Comparison of ENCODE assay signal across 18 cellular contexts in genomic region chr10:112754001-112754411, GRCh38.
DNase-seq lines count a peak whose midpoint lies in the region; ATAC-seq, FAIRE-seq and TF ChIP-seq lines count a peak whose summit lies in the region.
"Had no signal": no experiment of that assay in that cellular context is flagged by ENCODE, and none has a peak within 500 bp of the region (broad histone marks: within the 10 kb centered on the region; RNA-seq: fewer than 3 reads in every experiment).

No MANE protein-coding gene starts in this region.

- TF ChIP-seq EP300 in HepG2 (IDR thresholded peaks at IDR 0.05; ENCODE audit: low read depth in 2 of 2, low read length in 2 of 2) (no peak), HepG2 (CRISPR knock-in tag; IDR thresholded peaks at IDR 0.05; ENCODE audit: borderline replicate concordance) (no peak)

- H4K20me1 ChIP-seq in HepG2 (ENCODE audit: insufficient read depth, low read length), result no peaks in the 10 kb centered on the region

- no peak overlapping the region for H3K14ac ChIP-seq in mesenchymal stem cell (ENCODE audit: low read length in 2 of 2)

- H2AFZ ChIP-seq in HepG2 (ENCODE audit: low read length) (no peak overlapping the region), mesenchymal stem cell (ENCODE audit: low read depth, low read length) (no peak overlapping the region)

- no peak overlapping the region for H3K4me2 ChIP-seq in HepG2 (ENCODE audit: low read depth, low read length)
- H3K4me2 ChIP-seq in mesenchymal stem cell (ENCODE audit: low read length, poor library complexity, severe bottlenecking), result no peak overlapping the region

- H3K4ac ChIP-seq in mesenchymal stem cell (ENCODE audit: low read depth in 1 of 2, low read length in 2 of 2), result no peak overlapping the region

- H4K8ac ChIP-seq in mesenchymal stem cell (ENCODE audit: low read length), result no peak overlapping the region

- H3K4me1 ChIP-seq in HepG2 (ENCODE audit: insufficient read depth, low read length), result peaks cover 77% of the 10 kb centered on the region
- H3K4me1 ChIP-seq in right lobe of liver, result peaks cover 0 to 31% (median 14%) of the 10 kb centered on the region in 4 donors
- H3K4me1 ChIP-seq in breast epithelium, result no peaks in the 10 kb centered on the region
- peaks cover 8% of the 10 kb centered on the region for H3K4me1 ChIP-seq in mesenchymal stem cell (ENCODE audit: control insufficient read depth, insufficient read depth, low read depth, low read length)
- H3K4me1 ChIP-seq in Peyer's patch, result peaks cover 0 to 30% (median 0%) of the 10 kb centered on the region in 4 donors
- no peaks in the 10 kb centered on the region for H3K4me1 ChIP-seq in effector memory CD4-positive, alpha-beta T cell (ENCODE audit: control insufficient read depth, insufficient read depth, low read length, poor library complexity, severe bottlenecking)

- H3K27ac Mint-ChIP-seq in type B pancreatic cell, result no peak overlapping the region
- H3K27ac Mint-ChIP-seq: activated CD8-positive, alpha-beta memory T cell treated with anti-CD3 and anti-CD28 coated beads, Interleukin-2, amount 10 ng/mL, durations not matched to agents 7 days and 5 days; activated naive CD4-positive, alpha-beta T cell treated with anti-CD3 and anti-CD28 coated beads, Interleukin-2, amount 10 ng/mL, durations not matched to agents 7 days and 5 days had no signal

- H3K4me1 Mint-ChIP-seq in type B pancreatic cell (ENCODE audit: unreplicated experiment), result peaks cover 50% of the 10 kb centered on the region
- H3K4me1 Mint-ChIP-seq: activated CD8-positive, alpha-beta memory T cell treated with anti-CD3 and anti-CD28 coated beads, Interleukin-2, amount 10 ng/mL, durations not matched to agents 7 days and 5 days; activated naive CD4-positive, alpha-beta T cell treated with anti-CD3 and anti-CD28 coated beads, Interleukin-2, amount 10 ng/mL, durations not matched to agents 7 days and 5 days had no signal

- 91% methylated on average over 10 of the region's 10 CpGs for WGBS in HepG2 (ENCODE audit: low lambda C conversion rate)
- 51% methylated on average over 8 of the region's 10 CpGs for WGBS in right lobe of liver (ENCODE audit: insufficient coverage, low coverage, low lambda C conversion rate, missing lambda C conversion rate)
- 87% methylated on average over 10 of the region's 10 CpGs for WGBS in mesenchymal stem cell

- CTCF ChIA-PET in HepG2 (lab: Yijun Ruan, JAX; ENCODE audit: low intra/inter-chr PET ratio, low total read pairs), result no interaction called here

- H2BK120ac ChIP-seq in mesenchymal stem cell (ENCODE audit: low read depth, low read length), result no peak overlapping the region

- POLR2A ChIA-PET in HepG2 (lab: Yijun Ruan, JAX), result interaction anchor here (2.4 kb wide), 1 partner anchor 15 kb away, joined by 12 read pairs; no protein-coding TSS in a partner anchor

- H3K36me3 ChIP-seq in HepG2 (replicated peaks in 1 of 2; ENCODE audit: control insufficient read depth in 1 of 2, insufficient read depth in 2 of 2, low read length in 2 of 2), result no peaks in the 10 kb centered on the region; a peak in 1 of 5 replicates
- no peaks in the 10 kb centered on the region for H3K36me3 ChIP-seq in right lobe of liver
- H3K36me3 ChIP-seq in breast epithelium, result no peaks in the 10 kb centered on the region
- H3K36me3 ChIP-seq in mesenchymal stem cell (ENCODE audit: control insufficient read depth in 1 of 2, insufficient read depth in 2 of 2, low read depth in 1 of 2, low read length in 2 of 2), result no peaks in the 10 kb centered on the region
- no peaks in the 10 kb centered on the region for H3K36me3 ChIP-seq in Peyer's patch
- H3K36me3 ChIP-seq in effector memory CD4-positive, alpha-beta T cell (ENCODE audit: control insufficient read depth, insufficient read depth, low read length), result no peaks in the 10 kb centered on the region
- H3K36me3 ChIP-seq: cardiac muscle cell had no signal

- H3K9ac ChIP-seq in HepG2 (ENCODE audit: insufficient read depth, low read depth, low read length) (no peak overlapping the region), mesenchymal stem cell (ENCODE audit: low read length) (peak overlapping the region; percentile 19)

- no peak overlapping the region for H3K18ac ChIP-seq in mesenchymal stem cell (ENCODE audit: low read depth in 1 of 2, low read length in 2 of 2)

- H3K4me3 Mint-ChIP-seq in type B pancreatic cell, result no peak overlapping the region
- H3K4me3 Mint-ChIP-seq: activated CD8-positive, alpha-beta memory T cell treated with anti-CD3 and anti-CD28 coated beads, Interleukin-2, amount 10 ng/mL, durations not matched to agents 7 days and 5 days; activated naive CD4-positive, alpha-beta T cell treated with anti-CD3 and anti-CD28 coated beads, Interleukin-2, amount 10 ng/mL, durations not matched to agents 7 days and 5 days had no signal

- BruUV-seq in HepG2 (replicated peaks; lab: Mats Ljungman, UMichigan), result no TSS peak

- peak overlapping the region; percentile 9 for H3K27ac ChIP-seq in HepG2 (ENCODE audit: extremely low read length, insufficient read depth, low read length)
- no peak overlapping the region for H3K27ac ChIP-seq in right lobe of liver
- peak overlapping the region; percentile 61 to 65 for H3K27ac ChIP-seq in breast epithelium
- H3K27ac ChIP-seq in mesenchymal stem cell (ENCODE audit: low read length, poor library complexity, severe bottlenecking), result peak overlapping the region; percentile 36
- no peak overlapping the region for H3K27ac ChIP-seq in Peyer's patch
- H3K27ac ChIP-seq in effector memory CD4-positive, alpha-beta T cell (ENCODE audit: insufficient read depth, low read length, poor library complexity, severe bottlenecking), result no peak overlapping the region
- H3K27ac ChIP-seq: cardiac muscle cell had no signal

- ATAC-seq in HepG2 (no peak), right lobe of liver (no peak)
- ATAC-seq: activated CD8-positive, alpha-beta memory T cell treated with anti-CD3 and anti-CD28 coated beads, Interleukin-2, amount 10 ng/mL, durations not matched to agents 7 days and 5 days; Panc1 had no signal

- DNase-seq in HepG2 (ENCODE audit: low spot score) (no peak), right lobe of liver (no peak), breast epithelium (ENCODE audit: low spot score in 2 of 2) (no peak), mesenchymal stem cell (no peak), NCI-H2081 (lab: John Stamatoyannopoulos, UW) (no peak), type B pancreatic cell (ENCODE audit: extremely low spot score, unreplicated experiment) (no peak), Peyer's patch (no peak)
- no peak for DNase-seq in effector memory CD4-positive, alpha-beta T cell
- DNase-seq: activated CD4-positive, CD25-positive, alpha-beta regulatory T cell; activated CD8-positive, alpha-beta memory T cell treated with anti-CD3 and anti-CD28 coated beads, Interleukin-2, amount 10 ng/mL, durations not matched to agents 7 days and 5 days; activated naive CD4-positive, alpha-beta T cell treated with anti-CD3 and anti-CD28 coated beads, Interleukin-2, amount 10 ng/mL, durations not matched to agents 7 days and 5 days; Calu3; islet precursor cell; NCI-H1694; NCI-H510A treated with DMSO at 0.1 percent for 48 hours had no signal

- H3K4me3 ChIP-seq in HepG2 (replicated peaks in 1 of 3; ENCODE audit: insufficient read depth in 1 of 3, low read depth in 2 of 3, low read length in 3 of 3) (no peak overlapping the region), right lobe of liver (no peak overlapping the region), breast epithelium (peak overlapping the region in 2 of 3 donors; percentile 5 to 13), mesenchymal stem cell (ENCODE audit: insufficient read depth in 1 of 2, low read depth in 1 of 2, low read length in 2 of 2) (peak overlapping the region in 1 of 2 experiments; percentile 58), Peyer's patch (no peak overlapping the region)
- no peak overlapping the region for H3K4me3 ChIP-seq in effector memory CD4-positive, alpha-beta T cell (ENCODE audit: insufficient read depth, low read depth, low read length, poor library complexity, severe bottlenecking)
- H3K4me3 ChIP-seq: cardiac muscle cell had no signal

- no peak overlapping the region for H2BK5ac ChIP-seq in mesenchymal stem cell (ENCODE audit: low read depth, low read length, poor library complexity, severe bottlenecking)

- H3K27me3 Mint-ChIP-seq in type B pancreatic cell, result no peaks in the 10 kb centered on the region
- H3K27me3 Mint-ChIP-seq: activated CD8-positive, alpha-beta memory T cell treated with anti-CD3 and anti-CD28 coated beads, Interleukin-2, amount 10 ng/mL, durations not matched to agents 7 days and 5 days; activated naive CD4-positive, alpha-beta T cell treated with anti-CD3 and anti-CD28 coated beads, Interleukin-2, amount 10 ng/mL, durations not matched to agents 7 days and 5 days had no signal

- H3K9me3 Mint-ChIP-seq in type B pancreatic cell, result no peaks in the 10 kb centered on the region
- H3K9me3 Mint-ChIP-seq: activated naive CD4-positive, alpha-beta T cell treated with anti-CD3 and anti-CD28 coated beads, Interleukin-2, amount 10 ng/mL, durations not matched to agents 7 days and 5 days had no signal

- H2BK12ac ChIP-seq in mesenchymal stem cell (ENCODE audit: low read length in 2 of 2), result no peak overlapping the region

- TF ChIP-seq CTCF in HepG2 (CRISPR knock-in tag; IDR thresholded peaks at IDR 0.05) (no peak), right lobe of liver (IDR thresholded peaks at IDR 0.05) (no peak), breast epithelium (IDR thresholded peaks at IDR 0.05) (no peak), type B pancreatic cell (conservative IDR thresholded peaks at IDR 0.05) (no peak), Peyer's patch (IDR thresholded peaks at IDR 0.05) (no peak)

- H2BK15ac ChIP-seq in mesenchymal stem cell (ENCODE audit: low read depth, poor library complexity, severe bottlenecking), result no peak overlapping the region

- H3K79me1 ChIP-seq in mesenchymal stem cell (replicated peaks; ENCODE audit: low read length, poor library complexity, severe bottlenecking), result no peaks in the 10 kb centered on the region

- H3K27me3 ChIP-seq in HepG2 (ENCODE audit: control insufficient read depth in 1 of 2, insufficient read depth in 2 of 2, low read length in 2 of 2) (no peaks in the 10 kb centered on the region), right lobe of liver (no peaks in the 10 kb centered on the region), breast epithelium (no peaks in the 10 kb centered on the region), mesenchymal stem cell (ENCODE audit: control insufficient read depth in 1 of 2, insufficient read depth in 1 of 2, low read length in 2 of 2) (no peaks in the 10 kb centered on the region), Peyer's patch (no peaks in the 10 kb centered on the region)
- H3K27me3 ChIP-seq in effector memory CD4-positive, alpha-beta T cell (replicated peaks; ENCODE audit: control insufficient read depth, insufficient read depth, low read length, poor library complexity, severe bottlenecking), result no peaks in the 10 kb centered on the region
- H3K27me3 ChIP-seq: cardiac muscle cell had no signal

- no peak for FAIRE-seq in HepG2 (lab: Jason Lieb, UNC)
- FAIRE-seq: GM19239 had no signal

- H3K79me2 ChIP-seq in HepG2 (ENCODE audit: insufficient read depth, low read length), result no peaks in the 10 kb centered on the region

- H3K23ac ChIP-seq in mesenchymal stem cell (ENCODE audit: low read length in 2 of 2), result no peak overlapping the region

- TF ChIP-seq RAD21 in HepG2 (CRISPR knock-in tag; IDR thresholded peaks at IDR 0.05), result no peak

- no peak overlapping the region for H4K91ac ChIP-seq in mesenchymal stem cell (ENCODE audit: low read length)

- in situ Hi-C loops in HepG2 (cut with HindIII; ENCODE audit: extremely low pct_ligation_motif_present, low pct_unique_long_range_greater_than_20kb), result no loop called here

- H3K9me3 ChIP-seq in HepG2 (ENCODE audit: low read length) (no peaks in the 10 kb centered on the region), right lobe of liver (no peaks in the 10 kb centered on the region), breast epithelium (no peaks in the 10 kb centered on the region), mesenchymal stem cell (ENCODE audit: control insufficient read depth, low read length) (no peaks in the 10 kb centered on the region), Peyer's patch (no peaks in the 10 kb centered on the region)
- H3K9me3 ChIP-seq in effector memory CD4-positive, alpha-beta T cell (ENCODE audit: control insufficient read depth, low read length), result no peaks in the 10 kb centered on the region

- intact Hi-C loops in HepG2 (cut with micrococcal nuclease; ENCODE audit: unreplicated experiment), result no loop called here
- intact Hi-C loops in right lobe of liver (cut with DNase I), result no loop called here
- intact Hi-C loops in breast epithelium (cut with DNase I; ENCODE audit: low total_unique reads), result no loop called here

- no peak for TF ChIP-seq POLR2A in HepG2 (IDR thresholded peaks at IDR 0.05; ENCODE audit: insufficient read depth in 1 of 2, low read depth in 2 of 2, low read length in 2 of 2)
- no peak for TF ChIP-seq POLR2A in right lobe of liver (IDR thresholded peaks at IDR 0.05)
- TF ChIP-seq POLR2A in breast epithelium (IDR thresholded peaks at IDR 0.05), result no peak
- TF ChIP-seq POLR2A in Peyer's patch (IDR thresholded peaks at IDR 0.05), result no peak

- H3K36me3 Mint-ChIP-seq in type B pancreatic cell, result no peaks in the 10 kb centered on the region
- H3K36me3 Mint-ChIP-seq: activated naive CD4-positive, alpha-beta T cell treated with anti-CD3 and anti-CD28 coated beads, Interleukin-2, amount 10 ng/mL, durations not matched to agents 7 days and 5 days had no signal

- no peak overlapping the region for H2AK5ac ChIP-seq in mesenchymal stem cell (ENCODE audit: low read length, severe bottlenecking)

Comparison
In these comparisons a context has a peak if more than half of its experiments do, and no peak if none do; other contexts are left out.
1. H3K27ac ChIP-seq: peak in HepG2 (single experiment), breast epithelium (2 of 2) and mesenchymal stem cell (single experiment); none in right lobe of liver (0 of 3), Peyer's patch (0 of 4) and effector memory CD4-positive, alpha-beta T cell (single experiment).
2. H3K4me3 ChIP-seq: peak in breast epithelium (2 of 3); none in HepG2 (0 of 3), right lobe of liver (0 of 3), Peyer's patch (0 of 4) and effector memory CD4-positive, alpha-beta T cell (single experiment).